In the genomic region with DNA sequence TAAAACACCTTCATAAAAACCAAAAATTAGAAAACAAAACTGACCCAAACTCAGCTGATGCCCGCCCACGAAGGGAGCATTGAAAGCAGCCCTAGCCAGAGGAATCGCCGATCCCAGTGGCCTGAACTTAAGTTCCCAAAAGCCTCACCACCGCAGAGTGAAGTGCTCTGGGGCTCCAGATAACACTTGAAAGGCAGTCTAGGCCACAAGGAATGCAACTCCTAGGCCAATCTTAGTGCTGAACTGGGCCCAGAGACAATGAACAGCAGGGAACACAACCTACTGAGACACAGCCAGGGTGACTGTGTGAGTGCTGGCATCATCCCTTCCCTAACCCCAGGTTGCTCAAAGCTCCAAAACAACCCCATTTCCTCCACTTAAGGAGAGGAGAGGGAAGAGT, we compare ENCODE assay signal across 27 cellular contexts.
"Had no signal": no experiment of that assay in that cellular context is flagged by ENCODE, and none has a peak within 500 bp of the region (broad histone marks: within the 10 kb centered on the region; RNA-seq: fewer than 3 reads in every experiment).

No MANE protein-coding gene starts in this region.

- ATAC-seq: activated CD4-positive, alpha-beta T cell treated with anti-CD3 and anti-CD28 coated beads for 36 hours; activated T-cell treated with anti-CD3 and anti-CD28 coated beads, Interleukin-2, amount 50 U/mL, for 72 hours; body of pancreas; Panc1; Right ventricle myocardium inferior had no signal

- H3K4me3 Mint-ChIP-seq: activated CD4-positive, alpha-beta memory T cell treated with anti-CD3 and anti-CD28 coated beads, Interleukin-2, amount 10 ng/mL, durations not matched to agents 7 days and 5 days; activated CD4-positive, alpha-beta T cell treated with anti-CD3 and anti-CD28 coated beads for 36 hours; activated naive CD4-positive, alpha-beta T cell treated with anti-CD3 and anti-CD28 coated beads, Interleukin-2, amount 10 ng/mL, durations not matched to agents 7 days and 5 days; activated naive CD8-positive, alpha-beta T cell treated with anti-CD3 and anti-CD28 coated beads for 36 hours; activated T-cell treated with anti-CD3 and anti-CD28 coated beads, Interleukin-2, amount 50 U/mL, for 72 hours had no signal

- H3K36me3 ChIP-seq: WERI-Rb-1 had no signal

- H3K4me1 Mint-ChIP-seq: activated naive CD4-positive, alpha-beta T cell treated with anti-CD3 and anti-CD28 coated beads, Interleukin-2, amount 10 ng/mL, durations not matched to agents 7 days and 5 days had no signal

- H3K27me3 Mint-ChIP-seq: activated CD4-positive, alpha-beta memory T cell treated with anti-CD3 and anti-CD28 coated beads, Interleukin-2, amount 10 ng/mL, durations not matched to agents 7 days and 5 days; activated CD4-positive, alpha-beta T cell treated with anti-CD3 and anti-CD28 coated beads for 36 hours; activated naive CD4-positive, alpha-beta T cell treated with anti-CD3 and anti-CD28 coated beads, Interleukin-2, amount 10 ng/mL, durations not matched to agents 7 days and 5 days; activated naive CD8-positive, alpha-beta T cell treated with anti-CD3 and anti-CD28 coated beads for 36 hours had no signal

- DNase-seq: activated CD4-positive, alpha-beta memory T cell treated with anti-CD3 and anti-CD28 coated beads, Interleukin-2, amount 10 ng/mL, durations not matched to agents 7 days and 5 days; activated CD4-positive, alpha-beta T cell treated with anti-CD3 and anti-CD28 coated beads for 36 hours; activated CD4-positive, alpha-beta T cell treated with anti-CD3 and anti-CD28 coated beads, Interleukin-2, amount 50 U/mL, for 1 hour; activated CD8-positive, alpha-beta memory T cell treated with anti-CD3 and anti-CD28 coated beads, Interleukin-2, amount 50 U/mL, for 4 hours; activated gamma-delta T cell treated with Interleukin-2 at 50 U/mL for 16 hours; activated naive CD4-positive, alpha-beta T cell treated with anti-CD3 and anti-CD28 coated beads, Interleukin-2, amount 10 ng/mL, durations not matched to agents 7 days and 5 days; activated naive CD8-positive, alpha-beta T cell treated with anti-CD3 and anti-CD28 coated beads for 36 hours; activated T-cell treated with anti-CD3 and anti-CD28 coated beads, Interleukin-2, amount 50 U/mL, for 72 hours; body of pancreas; central memory CD4-positive, alpha-beta T cell; MV-4-11; NCI-H1092 treated with DMSO at 0.1 percent for 48 hours; NCI-H1417 treated with DMSO at 0.1 percent for 48 hours; NCI-H1694; NCI-H2029; NCI-H510A treated with DMSO at 0.1 percent for 48 hours; NCI-H69; NK-92 treated with Interleukin-12 subunit alpha and Interleukin-12 subunit beta, amount 100 ng/mL, for 24 hours; OCI-M1; RPMI8226; T-helper 1 cell; WERI-Rb-1 had no signal

- H3K4me1 ChIP-seq: body of pancreas had no signal

- H3K27me3 ChIP-seq: body of pancreas had no signal

- H3K4me3 ChIP-seq: body of pancreas, SK-N-MC had no signal

- H3K27ac ChIP-seq: body of pancreas, SK-N-MC, WERI-Rb-1 had no signal

- H3K9me3 Mint-ChIP-seq: activated CD4-positive, alpha-beta memory T cell treated with anti-CD3 and anti-CD28 coated beads, Interleukin-2, amount 10 ng/mL, durations not matched to agents 7 days and 5 days; activated naive CD4-positive, alpha-beta T cell treated with anti-CD3 and anti-CD28 coated beads, Interleukin-2, amount 10 ng/mL, durations not matched to agents 7 days and 5 days; activated naive CD8-positive, alpha-beta T cell treated with anti-CD3 and anti-CD28 coated beads for 36 hours; activated T-cell treated with anti-CD3 and anti-CD28 coated beads, Interleukin-2, amount 50 U/mL, for 72 hours; activated T-helper 2 cell treated with anti-CD3 and anti-CD28 coated beads, Interferon-gamma antibody, Interleukin-2, Interleukin-4, amounts not matched to agents 10 μg/mL and 5 μg/mL and 100 μg/mL, durations not matched to agents 14 hours and 24 hours and 36 hours had no signal

- H3K27ac Mint-ChIP-seq: activated CD4-positive, alpha-beta memory T cell treated with anti-CD3 and anti-CD28 coated beads, Interleukin-2, amount 10 ng/mL, durations not matched to agents 7 days and 5 days; activated CD4-positive, alpha-beta T cell treated with anti-CD3 and anti-CD28 coated beads for 36 hours; activated naive CD4-positive, alpha-beta T cell treated with anti-CD3 and anti-CD28 coated beads, Interleukin-2, amount 10 ng/mL, durations not matched to agents 7 days and 5 days; activated naive CD8-positive, alpha-beta T cell treated with anti-CD3 and anti-CD28 coated beads for 36 hours; activated T-cell treated with anti-CD3 and anti-CD28 coated beads, Interleukin-2, amount 50 U/mL, for 72 hours; activated T-helper 2 cell treated with anti-CD3 and anti-CD28 coated beads, Interferon-gamma antibody, Interleukin-2, Interleukin-4, amounts not matched to agents 10 μg/mL and 5 μg/mL and 100 μg/mL, durations not matched to agents 14 hours and 24 hours and 36 hours had no signal

- H3K9me3 ChIP-seq: body of pancreas had no signal

- FAIRE-seq: bronchial epithelial cell had no signal
